Comparison of ENCODE assay signal across 1 cellular context in the genomic region with DNA sequence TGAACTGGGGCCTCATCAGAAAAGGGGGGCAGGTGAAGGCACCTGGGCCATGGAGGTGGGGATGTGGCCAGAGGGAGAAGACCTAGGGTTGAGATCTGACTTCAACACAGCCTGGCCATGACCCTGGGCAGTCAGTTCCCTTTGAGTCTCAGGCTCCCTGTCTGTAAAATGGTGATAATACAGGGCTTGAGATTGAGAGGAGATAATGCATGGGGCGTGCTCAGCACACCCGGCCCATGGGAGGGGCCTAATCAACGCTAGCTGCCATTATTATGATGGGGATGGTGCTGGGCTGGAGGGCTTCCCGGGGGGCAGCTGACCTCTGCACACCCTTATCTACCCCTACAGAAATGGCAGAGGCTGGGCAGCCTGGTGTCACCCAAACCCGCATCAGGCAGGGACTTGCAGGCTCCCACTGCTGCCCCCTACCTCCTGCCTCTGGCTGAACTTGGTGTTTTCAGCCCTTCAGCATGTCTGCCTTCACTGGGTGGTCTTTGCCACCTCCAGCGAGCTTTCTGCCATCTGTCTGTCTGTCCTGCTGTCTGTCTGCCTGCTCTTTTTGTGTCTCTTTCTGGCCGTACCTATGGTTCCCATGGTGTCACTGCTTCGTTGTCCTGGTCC.
TF ChIP-seq lines count a peak whose summit lies in the region.

No MANE protein-coding gene starts in this region.

TF ChIP-seq in K562, 482 proteins besides CTCF, POLR2A, EP300 and RAD21 (continued from another document):
- TF ChIP-seq E2F8 (IDR thresholded peaks at IDR 0.05; ENCODE audit: low read depth, partially characterized antibody), result no peak
- TF ChIP-seq SP1 (CRISPR knock-in tag; IDR thresholded peaks at IDR 0.05), result no peak
- TF ChIP-seq, protein P1, sequence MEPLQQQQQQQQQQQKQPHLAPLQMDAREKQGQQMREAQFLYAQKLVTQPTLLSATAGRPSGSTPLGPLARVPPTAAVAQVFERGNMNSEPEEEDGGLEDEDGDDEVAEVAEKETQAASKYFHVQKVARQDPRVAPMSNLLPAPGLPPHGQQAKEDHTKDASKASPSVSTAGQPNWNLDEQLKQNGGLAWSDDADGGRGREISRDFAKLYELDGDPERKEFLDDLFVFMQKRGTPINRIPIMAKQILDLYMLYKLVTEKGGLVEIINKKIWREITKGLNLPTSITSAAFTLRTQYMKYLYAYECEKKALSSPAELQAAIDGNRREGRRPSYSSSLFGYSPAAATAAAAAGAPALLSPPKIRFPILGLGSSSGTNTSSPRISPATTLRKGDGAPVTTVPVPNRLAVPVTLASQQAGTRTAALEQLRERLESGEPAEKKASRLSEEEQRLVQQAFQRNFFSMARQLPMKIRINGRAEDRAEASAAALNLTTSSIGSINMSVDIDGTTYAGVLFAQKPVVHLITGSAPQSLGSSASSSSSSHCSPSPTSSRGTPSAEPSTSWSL (CRISPR knock-in tag; IDR thresholded peaks at IDR 0.05; ENCODE audit: borderline replicate concordance), result no peak
- no peak for TF ChIP-seq TFAM (CRISPR knock-in tag; conservative IDR thresholded peaks at IDR 0.05)
- no peak for TF ChIP-seq ZNF408 (CRISPR knock-in tag; IDR thresholded peaks at IDR 0.05; ENCODE audit: low read depth)
- TF ChIP-seq E4F1 (CRISPR knock-in tag; IDR thresholded peaks at IDR 0.05; ENCODE audit: borderline replicate concordance), result no peak
TF ChIP-seq in K562: peak in this region for 7.
